ENCODE assay signal across 1 cellular context in genomic region chr11:119018074-119018938, GRCh38.
TF ChIP-seq lines count a peak whose summit lies in the region.

Gene RPS25, minus strand, starts transcription at chr11:119018343. Its CDS starts 59 bp downstream, at chr11:119018284.
Gene TRAPPC4, plus strand, starts transcription at chr11:119018766. Its CDS starts 30 bp downstream, at chr11:119018796.

TF ChIP-seq in HepG2, 621 proteins besides CTCF, POLR2A, EP300 and RAD21 (continued from another document and continues in another):
- TF ChIP-seq SKIL (CRISPR knock-in tag; IDR thresholded peaks at IDR 0.05; ENCODE audit: borderline replicate concordance) (peak; percentile 50; the same call in 1 of the 2 replicates), SRSF4 (IDR thresholded peaks at IDR 0.05; ENCODE audit: low read depth, low read length, poor library complexity, severe bottlenecking) (no peak), PHB2 (IDR thresholded peaks at IDR 0.05; ENCODE audit: partially characterized antibody) (no peak), ZNF230 (CRISPR knock-in tag; IDR thresholded peaks at IDR 0.05) (no peak), SOX13 (IDR thresholded peaks at IDR 0.05) (0 out of 2 replicates have a peak, but pooled peaks have one; percentile 43), SOX13 (CRISPR knock-in tag; conservative IDR thresholded peaks at IDR 0.05 in 1 of 2, IDR thresholded peaks at IDR 0.05 in 1 of 2) (peak in 1 of 2 experiments; percentile 9; a peak in 1 of 4 replicates), E2F5 (CRISPR knock-in tag; conservative IDR thresholded peaks at IDR 0.05) (0 out of 2 replicates have a peak, but pooled peaks have one; percentile 36), ZNF12 (CRISPR knock-in tag; IDR thresholded peaks at IDR 0.05) (no peak), ZMAT3 (CRISPR knock-in tag; conservative IDR thresholded peaks at IDR 0.05) (peak; percentile 74), JUND (CRISPR knock-in tag; IDR thresholded peaks at IDR 0.05) (no peak), ETV6 (CRISPR knock-in tag; conservative IDR thresholded peaks at IDR 0.05) (peak; percentile 84; the same call in 1 of the 2 replicates), RAD51 (IDR thresholded peaks at IDR 0.05; ENCODE audit: borderline replicate concordance) (no peak), MLX (CRISPR knock-in tag; IDR thresholded peaks at IDR 0.05) (no peak), HIVEP1 (CRISPR knock-in tag; IDR thresholded peaks at IDR 0.05) (peak; percentile 78; the same call in 1 of the 2 replicates), ATF6 (CRISPR knock-in tag; conservative IDR thresholded peaks at IDR 0.05) (no peak), BRCA1 (CRISPR knock-in tag; IDR thresholded peaks at IDR 0.05) (no peak), ZNF772 (CRISPR knock-in tag; IDR thresholded peaks at IDR 0.05) (peak; percentile 35; the same call in 1 of the 2 replicates), HOXA7 (CRISPR knock-in tag; IDR thresholded peaks at IDR 0.05) (peak; percentile 85; the same call in 1 of the 2 replicates), ZNF574 (CRISPR knock-in tag; IDR thresholded peaks at IDR 0.05) (peak; percentile 91), KLF11 (CRISPR knock-in tag; IDR thresholded peaks at IDR 0.05) (peak; percentile 57; the same call in 1 of the 2 replicates), GRHL1 (CRISPR knock-in tag; conservative IDR thresholded peaks at IDR 0.05) (no peak), ZNF816 (CRISPR knock-in tag; IDR thresholded peaks at IDR 0.05; ENCODE audit: borderline replicate concordance) (peak; percentile 78), CENPX (CRISPR knock-in tag; IDR thresholded peaks at IDR 0.05) (no peak), ZNF441 (CRISPR knock-in tag; IDR thresholded peaks at IDR 0.05; ENCODE audit: borderline replicate concordance) (peak; percentile 61; the same call in 1 of the 2 replicates), ATF1 (CRISPR knock-in tag; IDR thresholded peaks at IDR 0.05) (peak; percentile 87), ZBTB20 (CRISPR knock-in tag; IDR thresholded peaks at IDR 0.05; ENCODE audit: borderline replicate concordance, low read depth) (0 out of 2 replicates have a peak, but pooled peaks have one; percentile 27), ZNF7 (CRISPR knock-in tag; IDR thresholded peaks at IDR 0.05) (peak; percentile 20; the same call in 1 of the 2 replicates), RELA (CRISPR knock-in tag; IDR thresholded peaks at IDR 0.05) (no peak), MED1 (CRISPR knock-in tag; IDR thresholded peaks at IDR 0.05) (peak; percentile 54; the same call in 1 of the 2 replicates), ZNF205 (CRISPR knock-in tag; IDR thresholded peaks at IDR 0.05) (no peak; the same call in 1 of the 2 replicates), ARID4A (CRISPR knock-in tag; IDR thresholded peaks at IDR 0.05; ENCODE audit: borderline replicate concordance) (peak; percentile 89), GTF2F1 (IDR thresholded peaks at IDR 0.05; ENCODE audit: low read length) (no peak; the same call in 1 of the 2 replicates), TCF12 (IDR thresholded peaks at IDR 0.05) (no peak), TCF12 (CRISPR knock-in tag; IDR thresholded peaks at IDR 0.05) (no peak), ZNF138 (CRISPR knock-in tag; IDR thresholded peaks at IDR 0.05; ENCODE audit: low read depth) (no peak), NBN (conservative IDR thresholded peaks at IDR 0.05) (no peak), ZNF761 (CRISPR knock-in tag; conservative IDR thresholded peaks at IDR 0.05) (0 out of 2 replicates have a peak, but pooled peaks have one; percentile 53), JARID2 (CRISPR knock-in tag; IDR thresholded peaks at IDR 0.05; ENCODE audit: insufficient replicate concordance) (no peak), ZNF616 (CRISPR knock-in tag; IDR thresholded peaks at IDR 0.05; ENCODE audit: low read depth) (no peak), IRF2 (CRISPR knock-in tag; IDR thresholded peaks at IDR 0.05) (no peak; the same call in 1 of the 2 replicates), REPIN1 (CRISPR knock-in tag; IDR thresholded peaks at IDR 0.05; ENCODE audit: borderline replicate concordance, low read depth) (peak; percentile 20; the same call in 1 of the 2 replicates), UBTF (CRISPR knock-in tag; IDR thresholded peaks at IDR 0.05) (peak; percentile 79), DRAP1 (CRISPR knock-in tag; IDR thresholded peaks at IDR 0.05) (peak; percentile 88), AHR (CRISPR knock-in tag; IDR thresholded peaks at IDR 0.05) (no peak), DBP (CRISPR knock-in tag; IDR thresholded peaks at IDR 0.05; ENCODE audit: not compliant biosample characterization) (no peak), ZBTB42 (CRISPR knock-in tag; IDR thresholded peaks at IDR 0.05) (no peak)
